Comparison of ENCODE assay signal across 8 cellular contexts in the genomic region with DNA sequence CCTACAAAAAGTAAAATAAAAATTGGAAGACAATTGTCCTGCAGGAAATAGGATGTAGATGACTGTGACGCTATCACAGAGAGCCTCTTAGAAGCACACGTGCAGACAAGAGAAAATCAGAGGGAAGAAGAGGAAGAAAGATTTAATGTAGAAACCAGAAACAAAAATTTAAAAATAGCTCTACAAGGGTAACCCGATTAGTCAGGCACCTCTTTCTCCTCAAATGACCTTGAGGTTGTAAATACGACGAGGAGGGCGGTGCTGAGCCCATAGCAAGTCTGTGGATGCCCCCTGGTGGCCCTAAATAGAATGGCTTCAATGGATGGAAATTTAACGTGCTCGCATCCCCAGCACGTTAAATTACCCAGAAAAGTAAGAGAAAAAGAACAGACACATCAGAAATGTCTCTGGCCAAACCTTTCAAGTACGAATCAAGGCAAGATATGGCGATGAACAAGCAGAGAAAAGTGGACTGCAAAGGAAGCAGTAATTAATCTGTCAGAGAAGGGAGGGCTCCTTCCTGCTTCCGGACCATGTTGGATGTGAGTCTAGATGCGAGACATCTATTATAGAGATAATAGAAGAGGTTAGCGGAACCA. TPM values are rescaled to one million over a fixed set of nuclear protein-coding genes. Genes with fewer than 3 reads are reported as not detected.
A peak's percentile ranks its signal among the peaks of the same experiment; 100 is the strongest.
DNase-seq lines count a peak whose midpoint lies in the region; ATAC-seq, FAIRE-seq and TF ChIP-seq lines count a peak whose summit lies in the region.

No MANE protein-coding gene starts in this region.

- peaks cover 0 to 2% of the 10 kb centered on the region in 2 donors for H3K4me1 ChIP-seq in kidney (ENCODE audit: control insufficient read depth in 1 of 2, insufficient read depth in 1 of 2, low read depth in 1 of 2, low read length in 2 of 2)

- peak overlapping the region; percentile 68 to 96 for H3K4me3 ChIP-seq in kidney (ENCODE audit: low read length in 2 of 2)

- peaks cover 2% of the 10 kb centered on the region for H3K36me3 Mint-ChIP-seq in activated B cell treated with CpG ODN at 0.5 μM for 24 hours (ENCODE audit: low read depth)

- H3K36me3 ChIP-seq in kidney (ENCODE audit: control insufficient read depth in 1 of 2, insufficient read depth in 2 of 2, low read length in 2 of 2), result no peaks in the 10 kb centered on the region

- no peaks in the 10 kb centered on the region for H3K9me3 ChIP-seq in kidney (ENCODE audit: control insufficient read depth in 1 of 2, low read length in 2 of 2)

- peaks cover 19% of the 10 kb centered on the region for H3K4me1 Mint-ChIP-seq in activated B cell treated with CpG ODN at 0.5 μM for 24 hours

- CTCF ChIA-PET in activated B cell treated with CpG ODN at 0.5 μM for 24 hours (lab: Charles Lee), result interaction anchor here (0.5 to 4.8 kb wide), 17 partner anchors 20 to 268 kb away, joined by 3 to 68 read pairs (median 3); partner anchors contain the start of gene TBCC

- peak overlapping the region; percentile 67 to 93 for H3K9ac ChIP-seq in kidney (ENCODE audit: low read length in 2 of 2)

- H3K9me3 Mint-ChIP-seq in activated B cell treated with CpG ODN at 0.5 μM for 24 hours, result no peaks in the 10 kb centered on the region

- peak; percentile 76 for FAIRE-seq in kidney (lab: Jason Lieb, UNC)

- peak overlapping the region; percentile 44 to 71 for H3K27ac ChIP-seq in kidney (ENCODE audit: low read depth in 2 of 2, low read length in 2 of 2)

- H3K4me3 Mint-ChIP-seq in activated B cell treated with CpG ODN at 0.5 μM for 24 hours, result peak overlapping the region; percentile 89

- peak; percentile 85 for ATAC-seq in HG03103 (IDR thresholded peaks at IDR 0.05; ENCODE audit: low read depth, unreplicated experiment)
- ATAC-seq in activated B cell treated with CpG ODN at 0.5 μM for 24 hours (ENCODE audit: low read depth), result peak; percentile 98
- no peak for ATAC-seq in HG02973 (IDR thresholded peaks at IDR 0.05; ENCODE audit: unreplicated experiment)

- POLR2A ChIA-PET in activated B cell treated with CpG ODN at 0.5 μM for 24 hours (lab: Charles Lee), result interaction anchor here (0.6 to 5.6 kb wide), 17 partner anchors 19 to 894 kb away, joined by 3 to 109 read pairs (median 6); partner anchors contain the start of genes BICRAL, CNPY3, CUL7 and KLC4

- TF ChIP-seq CTCF in GM13976 (IDR thresholded peaks at IDR 0.05; ENCODE audit: borderline replicate concordance, control extremely low read depth, extremely low read depth, insufficient read depth, missing control alignments) (peak; percentile 82), activated B cell treated with CpG ODN at 0.5 μM for 24 hours (IDR thresholded peaks at IDR 0.05) (peak; percentile 84), kidney (IDR thresholded peaks at IDR 0.05; ENCODE audit: borderline replicate concordance, extremely low read depth, insufficient read depth) (peak; percentile 93)

- intact Hi-C loops in activated B cell treated with CpG ODN at 0.5 μM for 24 hours (cut with micrococcal nuclease), result loop anchor here (1.0 to 5.0 kb wide), 8 partner anchors 20 to 286 kb away; partner anchors contain the start of genes BICRAL, KLHDC3, MEA1 and RPL7L1
- intact Hi-C loops in kidney (cut with DNase I), result loop anchor here (10.0 kb wide), 1 partner anchor 62 kb away; no protein-coding TSS in a partner anchor

- DNase-seq in GM13976 (ENCODE audit: low spot score) (peak; percentile 86), NCI-H2227 (lab: John Stamatoyannopoulos, UW; ENCODE audit: unreplicated experiment) (peak; percentile 69), activated B cell treated with CpG ODN at 0.5 μM for 24 hours (no peak), kidney (peak; percentile 80)
- DNase-seq in central memory CD4-positive, alpha-beta T cell, result peak; percentile 76
- peak; percentile 16 to 44 for DNase-seq in stimulated activated CD4-positive, alpha-beta T cell treated with anti-CD3 and anti-CD28 coated beads, Interleukin-15, amount 100 ng/mL, for 1 hour (ENCODE audit: low read depth in 1 of 2, low spot score in 1 of 2)

- H3K27ac Mint-ChIP-seq in activated B cell treated with CpG ODN at 0.5 μM for 24 hours, result peak overlapping the region; percentile 96

- in situ Hi-C loops in GM13976 (cut with MboI; ENCODE audit: low sequenced_read_pairs, unreplicated experiment), result no loop called here

- no peaks in the 10 kb centered on the region for H3K27me3 Mint-ChIP-seq in activated B cell treated with CpG ODN at 0.5 μM for 24 hours

RNA-seq across cellular contexts. Expression of gene PRPH2, which starts 4.2 kb away (rescaled TPM):
- total RNA-seq in activated B cell treated with CpG ODN at 0.5 μM for 24 hours, result 0.07 TPM in 1 of 2 replicates, not detected in the other
- 1.6 TPM for total RNA-seq in kidney
- polyA plus RNA-seq in kidney (ENCODE audit: insufficient read depth, low read depth, low replicate concordance), result 0.75 TPM

RNA-seq across cellular contexts. Expression of gene TBCC, which starts 19.3 kb away (rescaled TPM):
- total RNA-seq in activated B cell treated with CpG ODN at 0.5 μM for 24 hours (41.5 and 41.7 TPM in 2 replicates), kidney (21.2 TPM)
- 17.6 TPM for polyA plus RNA-seq in kidney (ENCODE audit: insufficient read depth, low read depth, low replicate concordance)

RNA-seq across cellular contexts. Expression of gene BICRAL, which starts 55.3 kb away (rescaled TPM):
- total RNA-seq in activated B cell treated with CpG ODN at 0.5 μM for 24 hours (25.2 and 25.5 TPM in 2 replicates), kidney (20.9 TPM)
- 2.7 TPM for polyA plus RNA-seq in kidney (ENCODE audit: insufficient read depth, low read depth, low replicate concordance)
